ENCODE assay signal across 8 cellular contexts in the genomic region with DNA sequence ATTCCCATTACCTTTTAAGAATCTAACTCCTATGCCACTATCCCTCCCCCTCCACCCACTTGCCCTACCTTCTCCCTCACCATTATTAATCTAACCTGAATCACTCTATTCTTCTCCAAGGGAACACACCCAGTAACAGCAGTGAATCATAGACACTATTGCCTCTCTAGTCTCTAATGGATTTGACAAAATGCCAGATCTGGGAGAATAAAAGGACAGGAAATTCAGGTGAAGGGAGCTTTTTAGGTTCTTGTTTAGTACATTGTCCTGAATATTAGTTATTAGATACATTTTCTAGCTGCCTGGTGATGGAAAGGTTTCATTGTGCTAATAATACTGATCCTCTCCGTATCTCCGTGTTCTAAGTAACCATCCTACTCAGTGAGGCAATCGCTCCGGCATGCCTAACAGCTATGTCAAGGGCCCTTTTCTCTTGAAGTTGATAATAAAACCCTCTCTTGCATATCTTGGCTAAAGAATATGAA. TPM values are rescaled to one million over a fixed set of nuclear protein-coding genes. Genes with fewer than 3 reads are reported as not detected.
DNase-seq lines count a peak whose midpoint lies in the region; ATAC-seq and TF ChIP-seq lines count a peak whose summit lies in the region.
"Had no signal": no experiment of that assay in that cellular context is flagged by ENCODE, and none has a peak within 500 bp of the region (broad histone marks: within the 10 kb centered on the region; RNA-seq: fewer than 3 reads in every experiment).

No MANE protein-coding gene starts in this region.

- H3K9me3 Mint-ChIP-seq in HFFc6: no peaks in the 10 kb centered on the region
- H3K9me3 Mint-ChIP-seq: central memory CD8-positive, alpha-beta T cell had no signal

- no peaks in the 10 kb centered on the region for H3K27me3 ChIP-seq in endocrine pancreas (ENCODE audit: control insufficient read depth, insufficient read depth, low read length)

- peaks cover 8% of the 10 kb centered on the region for H3K4me1 ChIP-seq in endocrine pancreas (ENCODE audit: control insufficient read depth, insufficient read depth, low read length)

- peaks cover 3% of the 10 kb centered on the region; the same call in 1 of the 2 replicates for H3K27me3 Mint-ChIP-seq in HFFc6 (ENCODE audit: insufficient read depth)

- peak overlapping the region; percentile 59; the same call in 1 of the 2 replicates for H3K27ac Mint-ChIP-seq in HFFc6

- H3K36me3 Mint-ChIP-seq in HFFc6 (ENCODE audit: low read depth): no peaks in the 10 kb centered on the region

- H3K9ac ChIP-seq in endocrine pancreas (ENCODE audit: control insufficient read depth, insufficient read depth, low read length): no peak overlapping the region

- no peak for TF ChIP-seq CTCF in HFFc6 (IDR thresholded peaks at IDR 0.05)

- peak overlapping the region; percentile 3 for H3K4me3 ChIP-seq in endocrine pancreas (ENCODE audit: control insufficient read depth, insufficient read depth, low read length)

- ATAC-seq in HG02885 (IDR thresholded peaks at IDR 0.05; ENCODE audit: poor library complexity, unreplicated experiment) (no peak), GM21619 (IDR thresholded peaks at IDR 0.05; ENCODE audit: unreplicated experiment) (no peak), HG03280 (IDR thresholded peaks at IDR 0.05; ENCODE audit: unreplicated experiment) (no peak)

- H3K4me1 Mint-ChIP-seq in HFFc6 (ENCODE audit: low read depth): peaks cover 64% of the 10 kb centered on the region

- DNase-seq in HFFc6 (peak; percentile 63), NCI-H2029 treated with DMSO at 0.1 percent for 48 hours (lab: John Stamatoyannopoulos, UW) (peak; percentile 25), renal cortical epithelial cell (ENCODE audit: low read depth) (peak; percentile 92)

- H3K9me3 ChIP-seq in endocrine pancreas (ENCODE audit: control insufficient read depth, low read length): no peaks in the 10 kb centered on the region

- H3K36me3 ChIP-seq in endocrine pancreas (ENCODE audit: control insufficient read depth, insufficient read depth, low read length): no peaks in the 10 kb centered on the region

- no peak overlapping the region; the same call in 1 of the 2 replicates for H3K4me3 Mint-ChIP-seq in HFFc6
- H3K4me3 Mint-ChIP-seq: central memory CD8-positive, alpha-beta T cell had no signal

RNA-seq across cellular contexts. Expression of gene SFR1, which starts 4.1 kb away (rescaled TPM):
- total RNA-seq in HFFc6 (2021; fragmentation: NEBNext Ultra II Directional; extraction: Animal tissue kit (Norgen Biotek cat#: 25700)): 1 to 10 TPM; 4.4 to 6.5 (median 5.7) TPM
- total RNA-seq in renal cortical epithelial cell: 5.3 and 15.5 TPM in 2 replicates

RNA-seq across cellular contexts. Expression of gene COL17A1, which starts 32.2 kb away (rescaled TPM):
- 1 to 10 TPM in 2 of 6 experiments, under 1 TPM in 4; 0.23 to 1.5 (median 0.66) TPM for total RNA-seq in HFFc6 (2021; fragmentation: NEBNext Ultra II Directional; extraction: Animal tissue kit (Norgen Biotek cat#: 25700))
- total RNA-seq in renal cortical epithelial cell: 0.89 and 3.3 TPM in 2 replicates

Comparison
In these comparisons a context has a peak if more than half of its experiments do, and no peak if none do; other contexts are left out.
1. DNase-seq: peak in every context shown above with its lines; median percentile 92 in renal cortical epithelial cell; 63 in HFFc6; 25 in NCI-H2029 treated with DMSO at 0.1 percent for 48 hours.